Comparison of ENCODE assay signal across 10 cellular contexts in the genomic region with DNA sequence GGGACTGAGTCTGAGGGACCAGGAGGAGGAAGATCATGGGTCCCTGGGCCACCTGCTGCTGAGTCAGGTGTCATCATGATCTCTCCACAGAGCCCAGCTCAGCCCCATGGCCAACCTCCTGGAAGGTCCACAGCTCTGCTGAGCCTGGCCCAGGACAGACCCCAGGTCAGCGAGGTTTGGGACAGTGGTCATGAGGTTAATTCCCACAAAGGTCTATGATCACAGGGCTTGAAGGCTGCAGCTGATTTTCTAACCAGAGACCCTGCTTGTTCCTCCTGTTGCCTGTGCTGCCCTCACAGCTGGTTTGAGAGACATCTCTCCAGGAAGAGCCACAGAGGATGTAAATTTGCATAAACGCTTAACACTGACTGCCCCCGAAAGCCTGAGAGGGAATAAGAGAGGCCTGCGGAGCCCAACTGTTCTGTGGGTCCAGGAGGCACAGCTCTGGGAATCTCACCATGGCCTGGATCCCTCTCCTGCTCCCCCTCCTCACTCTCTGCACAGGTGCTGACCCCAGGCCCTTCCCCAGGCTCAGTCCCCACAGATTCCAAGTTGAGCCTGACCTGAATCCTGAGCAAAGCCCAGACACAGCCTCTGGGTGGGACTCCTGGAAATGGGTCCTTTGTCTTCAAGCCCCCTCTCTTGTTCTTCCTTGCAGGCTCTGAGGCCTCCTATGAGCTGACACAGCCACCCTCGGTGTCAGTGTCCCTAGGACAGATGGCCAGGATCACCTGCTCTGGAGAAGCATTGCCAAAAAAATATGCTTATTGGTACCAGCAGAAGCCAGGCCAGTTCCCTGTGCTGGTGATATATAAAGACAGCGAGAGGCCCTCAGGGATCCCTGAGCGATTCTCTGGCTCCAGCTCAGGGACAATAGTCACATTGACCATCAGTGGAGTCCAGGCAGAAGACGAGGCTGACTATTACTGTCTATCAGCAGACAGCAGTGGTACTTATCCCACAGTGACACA.
DNase-seq lines count a peak whose midpoint lies in the region; ATAC-seq lines count a peak whose summit lies in the region.
"Had no signal": no experiment of that assay in that cellular context is flagged by ENCODE, and none has a peak within 500 bp of the region (broad histone marks: within the 10 kb centered on the region; RNA-seq: fewer than 3 reads in every experiment).

No MANE protein-coding gene starts in this region.

- POLR2A ChIA-PET in T-cell (lab: Charles Lee) = no interaction called here

- peaks cover 3 to 30% (median 9%) of the 10 kb centered on the region in 3 donors for H3K4me1 Mint-ChIP-seq in T-cell
- peaks cover 34 to 44% of the 10 kb centered on the region in 2 donors for H3K4me1 Mint-ChIP-seq in stimulated activated naive B cell treated with anti-CD40 and anti-IgM and Interleukin-4, amounts not matched to agents 10 μg/mL and 1 μg/mL and 100 μg/mL, for 72 hours
- H3K4me1 Mint-ChIP-seq: activated naive CD4-positive, alpha-beta T cell treated with anti-CD3 and anti-CD28 coated beads, Interleukin-2, amount 10 ng/mL, durations not matched to agents 7 days and 5 days; endodermal cell had no signal

- no peaks in the 10 kb centered on the region for H3K9me3 Mint-ChIP-seq in T-cell
- no peaks in the 10 kb centered on the region for H3K9me3 Mint-ChIP-seq in stimulated activated naive B cell treated with anti-CD40 and anti-IgM and Interleukin-4, amounts not matched to agents 10 μg/mL and 1 μg/mL and 100 μg/mL, for 72 hours
- H3K9me3 Mint-ChIP-seq: activated naive CD4-positive, alpha-beta T cell treated with anti-CD3 and anti-CD28 coated beads, Interleukin-2, amount 10 ng/mL, durations not matched to agents 7 days and 5 days; endodermal cell had no signal

- no peak overlapping the region for H3K4me3 Mint-ChIP-seq in T-cell
- no peak overlapping the region for H3K4me3 Mint-ChIP-seq in stimulated activated naive B cell treated with anti-CD40 and anti-IgM and Interleukin-4, amounts not matched to agents 10 μg/mL and 1 μg/mL and 100 μg/mL, for 72 hours
- H3K4me3 Mint-ChIP-seq: activated naive CD4-positive, alpha-beta T cell treated with anti-CD3 and anti-CD28 coated beads, Interleukin-2, amount 10 ng/mL, durations not matched to agents 7 days and 5 days; endodermal cell had no signal

- peaks cover 3 to 12% of the 10 kb centered on the region in 2 donors for H3K27me3 Mint-ChIP-seq in T-cell
- H3K27me3 Mint-ChIP-seq in stimulated activated naive B cell treated with anti-CD40 and anti-IgM and Interleukin-4, amounts not matched to agents 10 μg/mL and 1 μg/mL and 100 μg/mL, for 72 hours = peaks cover 4 to 8% of the 10 kb centered on the region in 2 donors

- CTCF ChIA-PET in T-cell (lab: Charles Lee) = interaction anchor here in 1 of 2 donors (2.3 kb wide), 1 partner anchor 26 kb away, joined by 21 read pairs; no protein-coding TSS in a partner anchor

- peak overlapping the region; percentile 4 to 52 for H3K27ac Mint-ChIP-seq in T-cell
- H3K27ac Mint-ChIP-seq in stimulated activated naive B cell treated with anti-CD40 and anti-IgM and Interleukin-4, amounts not matched to agents 10 μg/mL and 1 μg/mL and 100 μg/mL, for 72 hours = no peak overlapping the region
- H3K27ac Mint-ChIP-seq: activated naive CD4-positive, alpha-beta T cell treated with anti-CD3 and anti-CD28 coated beads, Interleukin-2, amount 10 ng/mL, durations not matched to agents 7 days and 5 days; endodermal cell had no signal

- DNase-seq in T-cell = no peak
- DNase-seq in stimulated activated naive B cell treated with anti-CD40 and anti-IgM and Interleukin-4, amounts not matched to agents 10 μg/mL and 1 μg/mL and 100 μg/mL, for 72 hours = no peak
- no peak for DNase-seq in NCI-H1417 treated with DMSO at 0.1 percent for 48 hours (lab: John Stamatoyannopoulos, UW)
- DNase-seq in MV-4-11 (lab: John Stamatoyannopoulos, UW) = no peak
- DNase-seq: stimulated activated naive CD4-positive, alpha-beta T cell treated with Interleukin-2 at 50 U/mL for 16 hours had no signal

- H3K36me3 Mint-ChIP-seq in T-cell = no peaks in the 10 kb centered on the region
- H3K36me3 Mint-ChIP-seq in stimulated activated naive B cell treated with anti-CD40 and anti-IgM and Interleukin-4, amounts not matched to agents 10 μg/mL and 1 μg/mL and 100 μg/mL, for 72 hours = no peaks in the 10 kb centered on the region
- H3K36me3 Mint-ChIP-seq: activated naive CD4-positive, alpha-beta T cell treated with anti-CD3 and anti-CD28 coated beads, Interleukin-2, amount 10 ng/mL, durations not matched to agents 7 days and 5 days had no signal

- ATAC-seq in GM18511 (IDR thresholded peaks at IDR 0.05; ENCODE audit: unreplicated experiment) (peak; percentile 73), HG02588 (IDR thresholded peaks at IDR 0.05; ENCODE audit: unreplicated experiment) (peak; percentile 48), T-cell (replicated peaks in 1 of 4) (no peak), GM21381 (IDR thresholded peaks at IDR 0.05; ENCODE audit: unreplicated experiment) (no peak)
- peak; percentile 69 to 76 for ATAC-seq in stimulated activated naive B cell treated with anti-CD40 and anti-IgM and Interleukin-4, amounts not matched to agents 10 μg/mL and 1 μg/mL and 100 μg/mL, for 72 hours (replicated peaks)

Comparison
In these comparisons a context has a peak if more than half of its experiments do, and no peak if none do; other contexts are left out.
1. ATAC-seq: peak in GM18511 (single experiment), HG02588 (single experiment) and stimulated activated naive B cell treated with anti-CD40 and anti-IgM and Interleukin-4, amounts not matched to agents 10 μg/mL and 1 μg/mL and 100 μg/mL, for 72 hours (2 of 2); none in T-cell (0 of 4) and GM21381 (single experiment).